18 cellular contexts compared by ENCODE assay signal in the genomic region with DNA sequence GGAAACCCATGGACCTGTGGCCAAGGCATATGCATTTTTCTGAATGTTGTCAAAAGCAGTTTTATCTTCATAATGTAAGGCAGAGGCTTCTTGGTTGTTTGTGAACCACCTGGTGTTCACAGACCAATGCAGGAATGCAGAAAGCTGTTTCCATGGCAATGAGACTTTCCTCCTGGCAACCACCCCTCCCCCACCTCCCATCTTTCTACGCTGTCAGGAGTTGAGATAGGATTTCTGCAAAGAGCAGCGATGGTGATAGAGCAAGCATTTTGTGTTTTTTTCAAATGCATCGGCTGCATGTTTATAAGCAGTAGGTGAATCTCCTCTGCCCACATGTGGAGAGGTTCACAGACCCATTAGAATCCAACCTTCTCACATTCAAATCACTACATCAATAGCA.
DNase-seq lines count a peak whose midpoint lies in the region; ATAC-seq and TF ChIP-seq lines count a peak whose summit lies in the region.
"Had no signal": no experiment of that assay in that cellular context is flagged by ENCODE, and none has a peak within 500 bp of the region (broad histone marks: within the 10 kb centered on the region; RNA-seq: fewer than 3 reads in every experiment).

No MANE protein-coding gene starts in this region.

- H3K27me3 ChIP-seq in GM23338 (ENCODE audit: insufficient read depth) (no peaks in the 10 kb centered on the region), hepatocyte (no peaks in the 10 kb centered on the region), neural progenitor cell (no peaks in the 10 kb centered on the region)
- H3K27me3 ChIP-seq: right atrium auricular region had no signal

- peaks cover 2% of the 10 kb centered on the region for H3K27me3 Mint-ChIP-seq in GM23338 (ENCODE audit: insufficient read depth, low read depth, poor library complexity)
- peaks cover 2% of the 10 kb centered on the region for H3K27me3 Mint-ChIP-seq in neural progenitor cell (ENCODE audit: insufficient read depth, low read depth)
- H3K27me3 Mint-ChIP-seq in activated T-helper 2 cell treated with anti-CD3 and anti-CD28 coated beads, Interferon-gamma antibody, Interleukin-2, Interleukin-4, amounts not matched to agents 10 μg/mL and 5 μg/mL and 100 μg/mL, durations not matched to agents 14 hours and 24 hours and 36 hours (ENCODE audit: low read depth): no peaks in the 10 kb centered on the region
- H3K27me3 Mint-ChIP-seq: CD4-positive, alpha-beta memory T cell had no signal

- H3K79me2 ChIP-seq in GM23338 (replicated peaks; ENCODE audit: insufficient read depth): no peaks in the 10 kb centered on the region
- H3K79me2 ChIP-seq in hepatocyte: no peaks in the 10 kb centered on the region
- no peaks in the 10 kb centered on the region for H3K79me2 ChIP-seq in neural progenitor cell (ENCODE audit: low read depth)

- H3K36me3 Mint-ChIP-seq in GM23338 (ENCODE audit: low read depth) (no peaks in the 10 kb centered on the region), neural progenitor cell (no peaks in the 10 kb centered on the region)
- H3K36me3 Mint-ChIP-seq in activated T-helper 2 cell treated with anti-CD3 and anti-CD28 coated beads, Interferon-gamma antibody, Interleukin-2, Interleukin-4, amounts not matched to agents 10 μg/mL and 5 μg/mL and 100 μg/mL, durations not matched to agents 14 hours and 24 hours and 36 hours (ENCODE audit: low read depth): peaks cover 2% of the 10 kb centered on the region
- H3K36me3 Mint-ChIP-seq: CD4-positive, alpha-beta memory T cell; mesothelial cell of epicardium had no signal

- no peak overlapping the region for H3K4me3 Mint-ChIP-seq in GM23338
- H3K4me3 Mint-ChIP-seq in neural progenitor cell: peak overlapping the region; percentile 28
- H3K4me3 Mint-ChIP-seq in activated T-helper 2 cell treated with anti-CD3 and anti-CD28 coated beads, Interferon-gamma antibody, Interleukin-2, Interleukin-4, amounts not matched to agents 10 μg/mL and 5 μg/mL and 100 μg/mL, durations not matched to agents 14 hours and 24 hours and 36 hours (ENCODE audit: low read depth): no peak overlapping the region
- H3K4me3 Mint-ChIP-seq: activated naive CD4-positive, alpha-beta T cell treated with anti-CD3 and anti-CD28 coated beads for 36 hours; CD4-positive, alpha-beta memory T cell; mesothelial cell of epicardium; nephron; T-helper 1 cell treated with Interleukin-12 subunit alpha and Interleukin-12 subunit beta and Interleukin-4 antibody, amounts not matched to agents 30 μg/mL and 1 μg/mL, for 36 hours had no signal

- no peaks in the 10 kb centered on the region for H3K9me3 ChIP-seq in hepatocyte (ENCODE audit: low read depth)
- H3K9me3 ChIP-seq in neural progenitor cell (ENCODE audit: low read depth): no peaks in the 10 kb centered on the region
- H3K9me3 ChIP-seq: right atrium auricular region had no signal

- intact Hi-C loops in activated T-helper 2 cell treated with anti-CD3 and anti-CD28 coated beads, Interferon-gamma antibody, Interleukin-2, Interleukin-4, amounts not matched to agents 10 μg/mL and 5 μg/mL and 100 μg/mL, durations not matched to agents 14 hours and 24 hours and 36 hours (cut with micrococcal nuclease): no loop called here

- H3K4me2 ChIP-seq in GM23338: peak overlapping the region; percentile 63
- no peak overlapping the region for H3K4me2 ChIP-seq in hepatocyte
- peak overlapping the region; percentile 63 for H3K4me2 ChIP-seq in neural progenitor cell

- H3F3A ChIP-seq in GM23338 (replicated peaks; ENCODE audit: low read depth): no peaks in the 10 kb centered on the region
- H3F3A ChIP-seq in neural progenitor cell (ENCODE audit: low read depth): no peaks in the 10 kb centered on the region

- H3K4me1 Mint-ChIP-seq in GM23338 (peaks cover 41% of the 10 kb centered on the region), neural progenitor cell (peaks cover 62% of the 10 kb centered on the region)
- peaks cover 16% of the 10 kb centered on the region for H3K4me1 Mint-ChIP-seq in activated T-helper 2 cell treated with anti-CD3 and anti-CD28 coated beads, Interferon-gamma antibody, Interleukin-2, Interleukin-4, amounts not matched to agents 10 μg/mL and 5 μg/mL and 100 μg/mL, durations not matched to agents 14 hours and 24 hours and 36 hours (ENCODE audit: low read depth)

- WGBS in hepatocyte (ENCODE audit: low lambda C conversion rate, missing lambda C conversion rate): 27% methylated on average over 3 of the region's 3 CpGs

- H3K9me3 Mint-ChIP-seq in GM23338 (no peaks in the 10 kb centered on the region), neural progenitor cell (peaks cover 1% of the 10 kb centered on the region)
- peaks cover 9% of the 10 kb centered on the region for H3K9me3 Mint-ChIP-seq in activated T-helper 2 cell treated with anti-CD3 and anti-CD28 coated beads, Interferon-gamma antibody, Interleukin-2, Interleukin-4, amounts not matched to agents 10 μg/mL and 5 μg/mL and 100 μg/mL, durations not matched to agents 14 hours and 24 hours and 36 hours
- H3K9me3 Mint-ChIP-seq: activated naive CD4-positive, alpha-beta T cell treated with anti-CD3 and anti-CD28 coated beads for 36 hours; nephron had no signal

- ATAC-seq in GM23338: peak; percentile 96
- ATAC-seq: left colon had no signal

- TF ChIP-seq CTCF in GM23338 (conservative IDR thresholded peaks at IDR 0.05; ENCODE audit: low read depth in 2 of 2) (no peak), hepatocyte (IDR thresholded peaks at IDR 0.05; ENCODE audit: poor library complexity) (no peak), neural progenitor cell (IDR thresholded peaks at IDR 0.05) (no peak)

- peaks cover 39% of the 10 kb centered on the region for H3K4me1 ChIP-seq in GM23338 (ENCODE audit: insufficient read depth)
- H3K4me1 ChIP-seq in hepatocyte (ENCODE audit: insufficient read depth): no peaks in the 10 kb centered on the region
- H3K4me1 ChIP-seq in neural progenitor cell: peaks cover 38% of the 10 kb centered on the region
- H3K4me1 ChIP-seq: right atrium auricular region had no signal

- H3K4me3 ChIP-seq in GM23338 (0 out of 2 replicates have a peak overlapping the region, but pooled peaks have one; percentile 3), hepatocyte (no peak overlapping the region), neural progenitor cell (peak overlapping the region; percentile 32)
- H3K4me3 ChIP-seq: right atrium auricular region had no signal

- H3K9ac ChIP-seq in neural progenitor cell: no peak overlapping the region

- H3K27ac Mint-ChIP-seq in GM23338: peak overlapping the region; percentile 92
- H3K27ac Mint-ChIP-seq in neural progenitor cell: peak overlapping the region; percentile 85
- H3K27ac Mint-ChIP-seq in activated T-helper 2 cell treated with anti-CD3 and anti-CD28 coated beads, Interferon-gamma antibody, Interleukin-2, Interleukin-4, amounts not matched to agents 10 μg/mL and 5 μg/mL and 100 μg/mL, durations not matched to agents 14 hours and 24 hours and 36 hours: no peak overlapping the region
- H3K27ac Mint-ChIP-seq: activated naive CD4-positive, alpha-beta T cell treated with anti-CD3 and anti-CD28 coated beads for 36 hours; CD4-positive, alpha-beta memory T cell; mesothelial cell of epicardium; nephron; T-helper 1 cell treated with Interleukin-12 subunit alpha and Interleukin-12 subunit beta and Interleukin-4 antibody, amounts not matched to agents 30 μg/mL and 1 μg/mL, for 36 hours had no signal

- DNase-seq in GM23338 (ENCODE audit: low spot score): peak; percentile 94
- peak in 34 of 56 donors; percentile 2 to 70 (median 17) for DNase-seq in amygdala (lab: John Stamatoyannopoulos, UW)
- DNase-seq in hepatocyte (ENCODE audit: low spot score): peak; percentile 28
- peak; percentile 85 for DNase-seq in neural progenitor cell (ENCODE audit: low spot score)
- DNase-seq in NCI-H2081 (lab: John Stamatoyannopoulos, UW): no peak
- DNase-seq in activated T-helper 2 cell treated with anti-CD3 and anti-CD28 coated beads, Interferon-gamma antibody, Interleukin-2, Interleukin-4, amounts not matched to agents 10 μg/mL and 5 μg/mL and 100 μg/mL, durations not matched to agents 14 hours and 24 hours and 36 hours (ENCODE audit: low spot score): no peak
- DNase-seq in GF-D8 (lab: John Stamatoyannopoulos, UW): no peak
- no peak for DNase-seq in AG20443 (ENCODE audit: low spot score)
- DNase-seq: activated naive CD4-positive, alpha-beta T cell treated with anti-CD3 and anti-CD28 coated beads for 36 hours; CD4-positive, alpha-beta memory T cell; DND-41; Karpas-422; left colon; SHP77 had no signal

- H3K9me2 ChIP-seq in GM23338 (ENCODE audit: insufficient read depth): peaks cover 1% of the 10 kb centered on the region; the same call in 1 of the 2 replicates
- H3K9me2 ChIP-seq in hepatocyte (replicated peaks; ENCODE audit: insufficient read depth): no peaks in the 10 kb centered on the region

- H2AFZ ChIP-seq in GM23338: no peak overlapping the region
- no peak overlapping the region for H2AFZ ChIP-seq in hepatocyte
- H2AFZ ChIP-seq in neural progenitor cell (replicated peaks): peak overlapping the region; percentile 46

- peak overlapping the region; percentile 70 for H3K27ac ChIP-seq in GM23338 (ENCODE audit: low read depth)
- no peak overlapping the region for H3K27ac ChIP-seq in hepatocyte
- no peak overlapping the region for H3K27ac ChIP-seq in neural progenitor cell
- H3K27ac ChIP-seq: right atrium auricular region had no signal

- H3K36me3 ChIP-seq in GM23338 (ENCODE audit: insufficient read depth): no peaks in the 10 kb centered on the region
- no peaks in the 10 kb centered on the region for H3K36me3 ChIP-seq in hepatocyte (replicated peaks; ENCODE audit: insufficient read depth, low read depth)
- H3K36me3 ChIP-seq in neural progenitor cell: no peaks in the 10 kb centered on the region
- H3K36me3 ChIP-seq: right atrium auricular region had no signal

- H4K20me1 ChIP-seq in GM23338 (replicated peaks; ENCODE audit: insufficient read depth) (no peaks in the 10 kb centered on the region), hepatocyte (ENCODE audit: insufficient read depth, poor library complexity, severe bottlenecking) (no peaks in the 10 kb centered on the region), neural progenitor cell (ENCODE audit: low read depth) (no peaks in the 10 kb centered on the region)

TF ChIP-seq in GM23338, 12 proteins besides CTCF, POLR2A, EP300 and RAD21 (continues in another document):
- no peak for TF ChIP-seq POLR2AphosphoS5 (IDR thresholded peaks at IDR 0.05; ENCODE audit: low read depth)

Comparison
In these comparisons a context has a peak if more than half of its experiments do, and no peak if none do; other contexts are left out.
1. DNase-seq: peak in GM23338 (single experiment), amygdala (34 of 56), hepatocyte (single experiment) and neural progenitor cell (single experiment); none in NCI-H2081 (0 of 2), activated T-helper 2 cell treated with anti-CD3 and anti-CD28 coated beads, Interferon-gamma antibody, Interleukin-2, Interleukin-4, amounts not matched to agents 10 μg/mL and 5 μg/mL and 100 μg/mL, durations not matched to agents 14 hours and 24 hours and 36 hours (single experiment), GF-D8 (single experiment) and AG20443 (single experiment).